In the genomic region with DNA sequence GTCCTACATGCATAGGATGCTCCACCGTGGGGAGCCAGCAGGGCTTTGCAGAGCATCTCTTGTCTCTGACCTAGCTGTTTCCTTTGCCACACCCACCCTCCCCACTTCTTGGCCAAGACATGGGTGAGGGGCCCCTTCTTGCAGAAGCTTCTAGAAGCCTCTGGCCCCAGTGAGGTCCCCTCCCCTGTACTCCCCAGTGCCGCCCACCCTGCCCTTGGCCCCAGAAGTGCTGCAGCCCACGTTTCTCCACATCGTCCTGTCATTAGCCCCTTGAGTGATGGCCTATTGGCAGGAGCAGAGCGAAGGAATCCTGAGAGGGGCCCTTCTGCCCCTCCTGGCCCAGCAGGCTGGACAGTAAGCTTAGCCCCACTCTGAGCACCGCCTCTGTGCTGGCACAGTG, we compare ENCODE assay signal across 16 cellular contexts. TPM values are rescaled to one million over a fixed set of nuclear protein-coding genes. Genes with fewer than 3 reads are reported as not detected.
A peak's percentile ranks its signal among the peaks of the same experiment; 100 is the strongest.
DNase-seq lines count a peak whose midpoint lies in the region; ATAC-seq and TF ChIP-seq lines count a peak whose summit lies in the region.
"Had no signal": no experiment of that assay in that cellular context is flagged by ENCODE, and none has a peak within 500 bp of the region (broad histone marks: within the 10 kb centered on the region; RNA-seq: fewer than 3 reads in every experiment).

No MANE protein-coding gene starts in this region.

- H3K36me3 ChIP-seq in stomach (no peaks in the 10 kb centered on the region), aorta (ENCODE audit: control insufficient read depth in 1 of 2, insufficient read depth in 2 of 2, low read length in 1 of 2) (no peaks in the 10 kb centered on the region)
- H3K36me3 ChIP-seq: SJSA1 had no signal

- intact Hi-C loops in stomach (cut with DNase I; ENCODE audit: low total_unique reads) (no loop called here), aorta (cut with DNase I) (no loop called here)

- DNase-seq in activated naive CD8-positive, alpha-beta T cell treated with anti-CD3 and anti-CD28 coated beads, Interleukin-2, amount 10 ng/mL, durations not matched to agents 7 days and 5 days = no peak
- DNase-seq in activated naive CD8-positive, alpha-beta T cell treated with anti-CD3 and anti-CD28 coated beads, Interleukin-2, amount 50 U/mL, for 24 hours = no peak
- no peak for DNase-seq in T-cell
- no peak for DNase-seq in immature natural killer cell
- DNase-seq in stomach = no peak
- no peak for DNase-seq in aorta
- DNase-seq in stimulated activated CD4-positive, alpha-beta T cell treated with anti-CD3 and anti-CD28 coated beads, Interleukin-15, amount 100 ng/mL, for 24 hours = no peak
- DNase-seq: DND-41; effector CD8-positive, alpha-beta T cell; NCI-H1105; NCI-H226 had no signal

- H3K36me3 Mint-ChIP-seq in activated naive CD8-positive, alpha-beta T cell treated with anti-CD3 and anti-CD28 coated beads, Interleukin-2, amount 10 ng/mL, durations not matched to agents 7 days and 5 days = peaks cover 25% of the 10 kb centered on the region
- H3K36me3 Mint-ChIP-seq in activated naive CD8-positive, alpha-beta T cell treated with anti-CD3 and anti-CD28 coated beads, Interleukin-2, amount 50 U/mL, for 24 hours (ENCODE audit: low read depth) = no peaks in the 10 kb centered on the region
- H3K36me3 Mint-ChIP-seq in T-cell (peaks cover 3% of the 10 kb centered on the region), immature natural killer cell (no peaks in the 10 kb centered on the region)
- H3K36me3 Mint-ChIP-seq: brain had no signal

- H3K4me3 ChIP-seq in stomach = no peak overlapping the region
- no peak overlapping the region for H3K4me3 ChIP-seq in aorta (ENCODE audit: low read length in 2 of 2)
- H3K4me3 ChIP-seq: lung, SJSA1 had no signal

- H3K4me3 Mint-ChIP-seq in activated naive CD8-positive, alpha-beta T cell treated with anti-CD3 and anti-CD28 coated beads, Interleukin-2, amount 10 ng/mL, durations not matched to agents 7 days and 5 days = peak overlapping the region; percentile 69
- H3K4me3 Mint-ChIP-seq in activated naive CD8-positive, alpha-beta T cell treated with anti-CD3 and anti-CD28 coated beads, Interleukin-2, amount 50 U/mL, for 24 hours = no peak overlapping the region
- peak overlapping the region; percentile 36 to 96 (median 64) for H3K4me3 Mint-ChIP-seq in T-cell
- H3K4me3 Mint-ChIP-seq in immature natural killer cell = peak overlapping the region; percentile 52 to 71 (median 58)

- H3K4me1 ChIP-seq in stomach (peaks cover 24 to 45% (median 33%) of the 10 kb centered on the region in 4 donors), aorta (ENCODE audit: control insufficient read depth in 1 of 2, insufficient read depth in 2 of 2, low read length in 2 of 2) (no peaks in the 10 kb centered on the region)
- H3K4me1 ChIP-seq: SJSA1 had no signal

- peaks cover 4% of the 10 kb centered on the region for H3K9me3 Mint-ChIP-seq in activated naive CD8-positive, alpha-beta T cell treated with anti-CD3 and anti-CD28 coated beads, Interleukin-2, amount 10 ng/mL, durations not matched to agents 7 days and 5 days
- H3K9me3 Mint-ChIP-seq in activated naive CD8-positive, alpha-beta T cell treated with anti-CD3 and anti-CD28 coated beads, Interleukin-2, amount 50 U/mL, for 24 hours = no peaks in the 10 kb centered on the region
- H3K9me3 Mint-ChIP-seq in T-cell = no peaks in the 10 kb centered on the region
- H3K9me3 Mint-ChIP-seq in immature natural killer cell = no peaks in the 10 kb centered on the region

- peak overlapping the region in 3 of 5 donors; percentile 89 to 91 (median 91) for H3K27ac ChIP-seq in stomach
- H3K27ac ChIP-seq in aorta (ENCODE audit: low read depth in 1 of 2, low read length in 2 of 2) = no peak overlapping the region
- H3K27ac ChIP-seq: SJSA1 had no signal

- TF ChIP-seq POLR2A in stomach (IDR thresholded peaks at IDR 0.05) = no peak

- no peak for TF ChIP-seq CTCF in stomach (IDR thresholded peaks at IDR 0.05)

- ATAC-seq in activated naive CD8-positive, alpha-beta T cell treated with anti-CD3 and anti-CD28 coated beads, Interleukin-2, amount 10 ng/mL, durations not matched to agents 7 days and 5 days (ENCODE audit: low read depth) = no peak
- no peak for ATAC-seq in activated naive CD8-positive, alpha-beta T cell treated with anti-CD3 and anti-CD28 coated beads, Interleukin-2, amount 50 U/mL, for 24 hours
- ATAC-seq in T-cell (replicated peaks in 1 of 4) (no peak), aorta (ENCODE audit: low FRiP score) (no peak), GM18907 (IDR thresholded peaks at IDR 0.05; ENCODE audit: unreplicated experiment) (no peak)

- peak overlapping the region; percentile 71 for H3K27ac Mint-ChIP-seq in activated naive CD8-positive, alpha-beta T cell treated with anti-CD3 and anti-CD28 coated beads, Interleukin-2, amount 10 ng/mL, durations not matched to agents 7 days and 5 days
- H3K27ac Mint-ChIP-seq in activated naive CD8-positive, alpha-beta T cell treated with anti-CD3 and anti-CD28 coated beads, Interleukin-2, amount 50 U/mL, for 24 hours = no peak overlapping the region
- H3K27ac Mint-ChIP-seq in T-cell (peak overlapping the region; percentile 75 to 85), immature natural killer cell (peak overlapping the region in 3 of 6 donors; percentile 17 to 71 (median 46))

- H3K9me3 ChIP-seq in stomach = no peaks in the 10 kb centered on the region
- no peaks in the 10 kb centered on the region for H3K9me3 ChIP-seq in aorta (ENCODE audit: control insufficient read depth, low read length)
- H3K9me3 ChIP-seq: SJSA1 had no signal

- POLR2A ChIA-PET in activated naive CD8-positive, alpha-beta T cell treated with anti-CD3 and anti-CD28 coated beads, Interleukin-2, amount 10 ng/mL, durations not matched to agents 7 days and 5 days (lab: Charles Lee) = interaction anchor here (0.9 to 5.8 kb wide), 6 partner anchors 12 to 174 kb away, joined by 3 to 46 read pairs (median 7); no protein-coding TSS in a partner anchor
- POLR2A ChIA-PET in T-cell (lab: Charles Lee) = no interaction called here

- CTCF ChIA-PET in T-cell (lab: Charles Lee) = no interaction called here

- no peaks in the 10 kb centered on the region for H3K27me3 Mint-ChIP-seq in activated naive CD8-positive, alpha-beta T cell treated with anti-CD3 and anti-CD28 coated beads, Interleukin-2, amount 10 ng/mL, durations not matched to agents 7 days and 5 days
- H3K27me3 Mint-ChIP-seq in activated naive CD8-positive, alpha-beta T cell treated with anti-CD3 and anti-CD28 coated beads, Interleukin-2, amount 50 U/mL, for 24 hours = no peaks in the 10 kb centered on the region
- H3K27me3 Mint-ChIP-seq in T-cell = no peaks in the 10 kb centered on the region
- peaks cover 4 to 6% (median 4%) of the 10 kb centered on the region in 3 donors for H3K27me3 Mint-ChIP-seq in immature natural killer cell (ENCODE audit: low read depth in 3 of 3)

- H3K4me1 Mint-ChIP-seq in activated naive CD8-positive, alpha-beta T cell treated with anti-CD3 and anti-CD28 coated beads, Interleukin-2, amount 10 ng/mL, durations not matched to agents 7 days and 5 days = peaks cover 47% of the 10 kb centered on the region
- H3K4me1 Mint-ChIP-seq in activated naive CD8-positive, alpha-beta T cell treated with anti-CD3 and anti-CD28 coated beads, Interleukin-2, amount 50 U/mL, for 24 hours = peaks cover 45% of the 10 kb centered on the region
- H3K4me1 Mint-ChIP-seq in T-cell (peaks cover 46 to 56% (median 53%) of the 10 kb centered on the region in 3 donors), immature natural killer cell (peaks cover 34 to 35% of the 10 kb centered on the region in 2 donors)

- H3K27me3 ChIP-seq in stomach (no peaks in the 10 kb centered on the region), aorta (ENCODE audit: control insufficient read depth in 1 of 2, insufficient read depth in 2 of 2, low read length in 1 of 2) (no peaks in the 10 kb centered on the region)
- H3K27me3 ChIP-seq: SJSA1 had no signal

- WGBS in stomach, 5 donors = 80 to 98% (median 85%) methylated on average over 6 of the region's 6 CpGs
- 84 to 85% methylated on average over 6 of the region's 6 CpGs for WGBS in aorta, 2 donors

- TF ChIP-seq EP300 in stomach (IDR thresholded peaks at IDR 0.05) = no peak

RNA-seq across cellular contexts. Expression of a gene that starts 43.7 kb away (rescaled TPM):
- total RNA-seq in activated naive CD8-positive, alpha-beta T cell treated with anti-CD3 and anti-CD28 coated beads, Interleukin-2, amount 10 ng/mL, durations not matched to agents 7 days and 5 days = 10 to 100 TPM; 13.6 to 14.2 TPM
- 10 to 100 TPM; 13.8 to 39.8 (median 16.1) TPM for total RNA-seq in T-cell
- 1 to 10 TPM in 2 of 3 donors, under 1 TPM in 1; 0.99 to 8.0 (median 1.9) TPM for polyA plus RNA-seq in immature natural killer cell
- 10 to 100 TPM in 3 of 5 donors, 1 to 10 TPM in 2; 3.2 to 39.6 (median 18.1) TPM for total RNA-seq in stomach
- 10 to 100 TPM in 1 of 3 donors, 1 to 10 TPM in 2; 6.3 to 11.1 (median 7.4) TPM for polyA plus RNA-seq in stomach
- 10 to 100 TPM; 25.3 to 62.5 TPM for total RNA-seq in aorta
- 1 to 10 TPM; 3.2 to 6.8 TPM for polyA plus RNA-seq in aorta
- total RNA-seq: osteoblast, SJSA1 had no signal

Comparison
In these comparisons a context has a peak if more than half of its experiments do, and no peak if none do; other contexts are left out.
1. H3K27ac ChIP-seq: peak in stomach (3 of 5); none in aorta (0 of 2).